30 cellular contexts compared by ENCODE assay signal in the genomic region with DNA sequence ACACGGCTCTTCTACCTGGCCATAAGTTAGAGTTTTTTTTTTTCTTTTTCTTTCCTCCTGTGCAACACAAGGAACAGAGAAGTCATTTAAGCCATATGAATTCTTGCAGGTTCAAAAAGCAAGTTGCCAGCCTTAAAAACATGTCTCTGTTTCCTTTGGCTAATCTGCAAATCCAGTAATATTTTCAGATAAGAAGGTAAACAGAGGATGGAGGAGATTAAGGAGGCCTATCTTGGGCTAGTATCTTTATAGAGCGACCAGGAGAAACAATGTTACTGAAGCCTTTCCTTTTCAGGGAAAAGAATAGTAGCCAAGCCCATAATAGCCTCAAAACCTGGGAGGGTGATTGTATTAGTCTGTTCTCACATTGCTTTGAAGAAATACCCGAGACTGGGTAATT. TPM values are rescaled to one million over a fixed set of nuclear protein-coding genes. Genes with fewer than 3 reads are reported as not detected.
"Had no signal": no experiment of that assay in that cellular context is flagged by ENCODE, and none has a peak within 500 bp of the region (broad histone marks: within the 10 kb centered on the region; RNA-seq: fewer than 3 reads in every experiment).

No MANE protein-coding gene starts in this region.

- H3K27me3 Mint-ChIP-seq: activated CD4-positive, alpha-beta memory T cell treated with anti-CD3 and anti-CD28 coated beads, Interleukin-2, amount 10 ng/mL, durations not matched to agents 7 days and 5 days; activated naive CD4-positive, alpha-beta T cell treated with anti-CD3 and anti-CD28 coated beads, Interleukin-2, amount 10 ng/mL, durations not matched to agents 7 days and 5 days; activated naive CD8-positive, alpha-beta T cell treated with anti-CD3 and anti-CD28 coated beads, Interleukin-2, amount 10 ng/mL, durations not matched to agents 7 days and 5 days; activated T-cell treated with anti-CD3 and anti-CD28 coated beads, Interleukin-2, amount 50 U/mL, for 24 hours; T-helper 17 cell had no signal

- DNase-seq: activated CD4-positive, alpha-beta memory T cell treated with anti-CD3 and anti-CD28 coated beads, Interleukin-2, amount 10 ng/mL, durations not matched to agents 7 days and 5 days; activated CD4-positive, alpha-beta T cell treated with anti-CD3 and anti-CD28 coated beads for 1 hour; activated CD4-positive, alpha-beta T cell treated with anti-CD3 and anti-CD28 coated beads, Interleukin-2, amount 10 ng/mL, durations not matched to agents 7 days and 5 days; activated CD8-positive, alpha-beta memory T cell treated with anti-CD3 and anti-CD28 coated beads, Interleukin-2, amount 50 U/mL, for 48 hours; activated gamma-delta T cell; activated naive CD4-positive, alpha-beta T cell treated with anti-CD3 and anti-CD28 coated beads, Interleukin-2, amount 10 ng/mL, durations not matched to agents 7 days and 5 days; activated naive CD8-positive, alpha-beta T cell treated with anti-CD3 and anti-CD28 coated beads, Interleukin-2, amount 10 ng/mL, durations not matched to agents 7 days and 5 days; activated T-cell treated with anti-CD3 and anti-CD28 coated beads, Interleukin-2, amount 50 U/mL, for 24 hours; central memory CD4-positive, alpha-beta T cell; dermis blood vessel endothelial cell; effector CD4-positive, alpha-beta T cell; erythroblast; hypothalamus; midbrain; naive thymus-derived CD4-positive, alpha-beta T cell; nucleus accumbens; pancreas; retina; stimulated activated CD4-positive, alpha-beta T cell treated with anti-CD3 and anti-CD28 coated beads, Interleukin-4, amount 100 ng/mL, for 24 hours; stomach; T-helper 17 cell; T1000 had no signal

- H3K4me1 Mint-ChIP-seq: activated CD4-positive, alpha-beta memory T cell treated with anti-CD3 and anti-CD28 coated beads, Interleukin-2, amount 10 ng/mL, durations not matched to agents 7 days and 5 days; activated CD4-positive, alpha-beta T cell treated with anti-CD3 and anti-CD28 coated beads, Interleukin-2, amount 10 ng/mL, durations not matched to agents 7 days and 5 days; activated naive CD4-positive, alpha-beta T cell treated with anti-CD3 and anti-CD28 coated beads, Interleukin-2, amount 10 ng/mL, durations not matched to agents 7 days and 5 days; activated naive CD8-positive, alpha-beta T cell treated with anti-CD3 and anti-CD28 coated beads, Interleukin-2, amount 10 ng/mL, durations not matched to agents 7 days and 5 days; naive thymus-derived CD4-positive, alpha-beta T cell; stimulated activated effector memory CD8-positive, alpha-beta T cell treated with anti-CD3 and anti-CD28 coated beads, Interleukin-12 subunit alpha, Interleukin-12 subunit beta, amount 100 ng/mL, for 72 hours; T-helper 17 cell; WTC11 had no signal

- H3K4me3 ChIP-seq: breast epithelium, gastroesophageal sphincter, pancreas, prostate gland, skin epidermis, stomach, tibial nerve had no signal

- H3K36me3 Mint-ChIP-seq: activated naive CD4-positive, alpha-beta T cell treated with anti-CD3 and anti-CD28 coated beads, Interleukin-2, amount 10 ng/mL, durations not matched to agents 7 days and 5 days; activated naive CD8-positive, alpha-beta T cell treated with anti-CD3 and anti-CD28 coated beads, Interleukin-2, amount 10 ng/mL, durations not matched to agents 7 days and 5 days; stimulated activated effector memory CD8-positive, alpha-beta T cell treated with anti-CD3 and anti-CD28 coated beads, Interleukin-12 subunit alpha, Interleukin-12 subunit beta, amount 100 ng/mL, for 72 hours had no signal

- H3K27me3 ChIP-seq: breast epithelium, gastroesophageal sphincter, pancreas, stomach, tibial nerve had no signal

- H3K36me3 ChIP-seq: breast epithelium, gastroesophageal sphincter, pancreas, prostate gland, stomach, tibial nerve had no signal

- H3K4me3 Mint-ChIP-seq: activated CD4-positive, alpha-beta memory T cell treated with anti-CD3 and anti-CD28 coated beads, Interleukin-2, amount 10 ng/mL, durations not matched to agents 7 days and 5 days; activated CD4-positive, alpha-beta T cell treated with anti-CD3 and anti-CD28 coated beads, Interleukin-2, amount 10 ng/mL, durations not matched to agents 7 days and 5 days; activated naive CD4-positive, alpha-beta T cell treated with anti-CD3 and anti-CD28 coated beads, Interleukin-2, amount 10 ng/mL, durations not matched to agents 7 days and 5 days; activated naive CD8-positive, alpha-beta T cell treated with anti-CD3 and anti-CD28 coated beads, Interleukin-2, amount 10 ng/mL, durations not matched to agents 7 days and 5 days; activated T-cell treated with anti-CD3 and anti-CD28 coated beads, Interleukin-2, amount 50 U/mL, for 24 hours; naive thymus-derived CD4-positive, alpha-beta T cell; stimulated activated effector memory CD8-positive, alpha-beta T cell treated with anti-CD3 and anti-CD28 coated beads, Interleukin-12 subunit alpha, Interleukin-12 subunit beta, amount 100 ng/mL, for 72 hours; T-helper 17 cell; WTC11 had no signal

- H3K9me3 Mint-ChIP-seq: activated CD4-positive, alpha-beta memory T cell treated with anti-CD3 and anti-CD28 coated beads, Interleukin-2, amount 10 ng/mL, durations not matched to agents 7 days and 5 days; activated naive CD4-positive, alpha-beta T cell treated with anti-CD3 and anti-CD28 coated beads, Interleukin-2, amount 10 ng/mL, durations not matched to agents 7 days and 5 days; activated naive CD8-positive, alpha-beta T cell treated with anti-CD3 and anti-CD28 coated beads, Interleukin-2, amount 10 ng/mL, durations not matched to agents 7 days and 5 days; activated T-cell treated with anti-CD3 and anti-CD28 coated beads, Interleukin-2, amount 50 U/mL, for 24 hours; stimulated activated effector memory CD8-positive, alpha-beta T cell treated with anti-CD3 and anti-CD28 coated beads, Interleukin-12 subunit alpha, Interleukin-12 subunit beta, amount 100 ng/mL, for 72 hours had no signal

- H3K9me3 ChIP-seq: gastroesophageal sphincter, pancreas, prostate gland, stomach, tibial nerve had no signal

- FAIRE-seq: pancreas had no signal

- ATAC-seq: gastroesophageal sphincter; left lobe of liver; naive thymus-derived CD4-positive, alpha-beta T cell; pancreas; stimulated activated effector memory CD8-positive, alpha-beta T cell treated with anti-CD3 and anti-CD28 coated beads, Interleukin-12 subunit alpha, Interleukin-12 subunit beta, amount 100 ng/mL, for 72 hours; T-helper 17 cell; WTC11 had no signal

- H3K27ac ChIP-seq: gastroesophageal sphincter, pancreas, prostate gland, tibial nerve had no signal

- H3K27ac Mint-ChIP-seq: activated CD4-positive, alpha-beta memory T cell treated with anti-CD3 and anti-CD28 coated beads, Interleukin-2, amount 10 ng/mL, durations not matched to agents 7 days and 5 days; activated CD4-positive, alpha-beta T cell treated with anti-CD3 and anti-CD28 coated beads, Interleukin-2, amount 10 ng/mL, durations not matched to agents 7 days and 5 days; activated naive CD4-positive, alpha-beta T cell treated with anti-CD3 and anti-CD28 coated beads, Interleukin-2, amount 10 ng/mL, durations not matched to agents 7 days and 5 days; activated naive CD8-positive, alpha-beta T cell treated with anti-CD3 and anti-CD28 coated beads, Interleukin-2, amount 10 ng/mL, durations not matched to agents 7 days and 5 days; activated T-cell treated with anti-CD3 and anti-CD28 coated beads, Interleukin-2, amount 50 U/mL, for 24 hours; naive thymus-derived CD4-positive, alpha-beta T cell; stimulated activated effector memory CD8-positive, alpha-beta T cell treated with anti-CD3 and anti-CD28 coated beads, Interleukin-12 subunit alpha, Interleukin-12 subunit beta, amount 100 ng/mL, for 72 hours; T-helper 17 cell; WTC11 had no signal

RNA-seq across cellular contexts. Expression of a gene that starts 20.9 kb away (rescaled TPM):
- polyA plus RNA-seq: naive thymus-derived CD4-positive, alpha-beta T cell had no signal
